26 cellular contexts compared by ENCODE assay signal in genomic region chr13:63944896-63945295, GRCh38.
"Had no signal": no experiment of that assay in that cellular context is flagged by ENCODE, and none has a peak within 500 bp of the region (broad histone marks: within the 10 kb centered on the region; RNA-seq: fewer than 3 reads in every experiment).

No MANE protein-coding gene starts in this region.

- H3K27me3 ChIP-seq: esophagus squamous epithelium, heart right ventricle, suprapubic skin, tibial nerve had no signal

- H3K79me2 ChIP-seq: parathyroid adenoma had no signal

- DNase-seq: activated CD4-positive, alpha-beta memory T cell treated with anti-CD3 and anti-CD28 coated beads, Interleukin-2, amount 10 ng/mL, durations not matched to agents 7 days and 5 days; activated CD4-positive, alpha-beta T cell treated with anti-CD3 and anti-CD28 coated beads for 1 hour; activated CD4-positive, alpha-beta T cell treated with anti-CD3 and anti-CD28 coated beads, Interleukin-2, amount 10 ng/mL, durations not matched to agents 7 days and 5 days; activated CD8-positive, alpha-beta memory T cell treated with anti-CD3 and anti-CD28 coated beads, Interleukin-2, amount 50 U/mL, for 48 hours; activated gamma-delta T cell treated with Interleukin-2 at 50 U/mL for 16 hours; activated naive CD8-positive, alpha-beta T cell treated with anti-CD3 and anti-CD28 coated beads, Interleukin-2, amount 50 U/mL, for 24 hours; activated T-cell treated with anti-CD3 and anti-CD28 coated beads, Interleukin-2, amount 50 U/mL, for 24 hours; anterior cingulate cortex; dermis blood vessel endothelial cell; effector CD4-positive, alpha-beta T cell; esophagus squamous epithelium; foreskin melanocyte; heart right ventricle; left ventricle myocardium inferior; occipital lobe; psoas muscle; right cardiac atrium; stimulated activated CD4-positive, alpha-beta T cell treated with anti-CD3 and anti-CD28 coated beads, Interleukin-15, amount 100 ng/mL, for 24 hours; stimulated activated CD4-positive, alpha-beta T cell treated with anti-CD3 and anti-CD28 coated beads, Interleukin-2, amount 100 ng/mL, for 24 hours; stimulated activated naive CD4-positive, alpha-beta T cell; T-helper 2 cell had no signal

- H2AFZ ChIP-seq: parathyroid adenoma had no signal

- H3K36me3 ChIP-seq: esophagus squamous epithelium, heart right ventricle, left ventricle myocardium inferior, suprapubic skin, tibial nerve had no signal

- H3K27ac ChIP-seq: epithelial cell of prostate, esophagus squamous epithelium, heart right ventricle, left ventricle myocardium inferior, parathyroid adenoma, psoas muscle, suprapubic skin, tibial nerve had no signal

- H3K9me3 ChIP-seq: heart right ventricle, left ventricle myocardium inferior, psoas muscle, suprapubic skin, tibial nerve had no signal

- H3K4me1 ChIP-seq: esophagus squamous epithelium, heart right ventricle, left ventricle myocardium inferior, parathyroid adenoma, psoas muscle, suprapubic skin, tibial nerve had no signal

- H3K4me3 ChIP-seq: esophagus squamous epithelium, heart right ventricle, left ventricle myocardium inferior, lung, psoas muscle, suprapubic skin, tibial nerve had no signal

- H3K9ac ChIP-seq: parathyroid adenoma had no signal
